2 cellular contexts compared by ENCODE assay signal in the genomic region with DNA sequence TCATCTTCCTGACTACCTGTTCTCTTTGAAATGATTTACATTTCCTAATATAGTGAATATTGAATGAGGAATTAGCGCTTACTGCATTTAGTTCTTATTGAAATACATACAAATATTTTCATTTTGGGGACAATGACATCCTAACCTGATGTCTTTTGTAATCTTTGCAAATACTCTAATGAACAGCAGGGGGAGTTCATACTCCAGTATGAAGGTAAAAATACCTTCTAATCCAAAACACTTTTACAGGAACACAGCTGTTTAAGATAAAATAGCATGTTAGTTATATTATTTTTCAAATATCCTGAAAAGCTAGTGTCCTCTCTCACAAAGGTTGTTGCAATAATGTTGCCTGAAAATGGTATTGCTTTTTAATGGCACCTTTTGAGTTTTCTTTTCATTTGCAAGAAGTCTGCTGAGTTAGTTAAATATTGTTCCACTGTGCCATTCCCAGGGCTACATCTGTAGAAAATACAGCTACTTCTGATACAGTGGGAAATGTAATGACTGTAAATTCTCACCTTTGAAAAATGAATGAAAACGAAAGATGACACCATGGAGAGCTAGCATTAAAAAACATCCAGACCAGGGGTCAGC.
TF ChIP-seq lines count a peak whose summit lies in the region.

No MANE protein-coding gene starts in this region.

TF ChIP-seq in IMR-90, 13 proteins besides CTCF, POLR2A, EP300 and RAD21:
- TF ChIP-seq MAFK (IDR thresholded peaks at IDR 0.05; ENCODE audit: low read depth, low read length) (no peak), MXI1 (IDR thresholded peaks at IDR 0.05; ENCODE audit: borderline replicate concordance, low read depth, low read length) (no peak), FOS (IDR thresholded peaks at IDR 0.05; ENCODE audit: low read depth, low read length) (no peak), CEBPB (IDR thresholded peaks at IDR 0.05; ENCODE audit: low read depth, low read length) (no peak), RCOR1 (IDR thresholded peaks at IDR 0.05; ENCODE audit: insufficient replicate concordance, low read length) (no peak), SMC3 (IDR thresholded peaks at IDR 0.05; ENCODE audit: low read depth, low read length) (no peak), NFE2L2 (IDR thresholded peaks at IDR 0.05; ENCODE audit: low read depth, low read length) (no peak)
- TF ChIP-seq, protein P1, sequence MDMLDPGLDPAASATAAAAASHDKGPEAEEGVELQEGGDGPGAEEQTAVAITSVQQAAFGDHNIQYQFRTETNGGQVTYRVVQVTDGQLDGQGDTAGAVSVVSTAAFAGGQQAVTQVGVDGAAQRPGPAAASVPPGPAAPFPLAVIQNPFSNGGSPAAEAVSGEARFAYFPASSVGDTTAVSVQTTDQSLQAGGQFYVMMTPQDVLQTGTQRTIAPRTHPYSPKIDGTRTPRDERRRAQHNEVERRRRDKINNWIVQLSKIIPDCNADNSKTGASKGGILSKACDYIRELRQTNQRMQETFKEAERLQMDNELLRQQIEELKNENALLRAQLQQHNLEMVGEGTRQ (IDR thresholded peaks at IDR 0.05; ENCODE audit: low read depth, low read length), result no peak

TF ChIP-seq in HepG2, 621 proteins besides CTCF, POLR2A, EP300 and RAD21:
- TF ChIP-seq ZMAT3 (CRISPR knock-in tag; conservative IDR thresholded peaks at IDR 0.05) (no peak), STAG1 (CRISPR knock-in tag; IDR thresholded peaks at IDR 0.05) (0 out of 2 replicates have a peak, but pooled peaks have one; percentile 25)
